16 cellular contexts compared by ENCODE assay signal in genomic region chr1:164577291-164577690, GRCh38. TPM values are rescaled to one million over a fixed set of nuclear protein-coding genes. Genes with fewer than 3 reads are reported as not detected.
DNase-seq lines count a peak whose midpoint lies in the region; ATAC-seq, FAIRE-seq and TF ChIP-seq lines count a peak whose summit lies in the region.
"Had no signal": no experiment of that assay in that cellular context is flagged by ENCODE, and none has a peak within 500 bp of the region (broad histone marks: within the 10 kb centered on the region; RNA-seq: fewer than 3 reads in every experiment).

No MANE protein-coding gene starts in this region.

- peaks cover 8% of the 10 kb centered on the region for H3K36me3 Mint-ChIP-seq in osteocyte (ENCODE audit: unreplicated experiment)
- H3K36me3 Mint-ChIP-seq: activated naive CD4-positive, alpha-beta T cell treated with anti-CD3 and anti-CD28 coated beads, Interleukin-2, amount 10 ng/mL, durations not matched to agents 7 days and 5 days had no signal

- 56% methylated on average over 3 of the region's 3 CpGs for WGBS in right cardiac atrium

- peaks cover 42% of the 10 kb centered on the region for H3K4me1 Mint-ChIP-seq in osteocyte (ENCODE audit: unreplicated experiment)
- H3K4me1 Mint-ChIP-seq: activated naive CD4-positive, alpha-beta T cell treated with anti-CD3 and anti-CD28 coated beads, Interleukin-2, amount 10 ng/mL, durations not matched to agents 7 days and 5 days had no signal

- FAIRE-seq in frontal cortex (lab: Jason Lieb, UNC), result no peak

- no peaks in the 10 kb centered on the region for H3K36me3 ChIP-seq in vagina

- no peaks in the 10 kb centered on the region for H3K9me3 ChIP-seq in right cardiac atrium (ENCODE audit: control insufficient read depth, low read length)
- H3K9me3 ChIP-seq in vagina, result no peaks in the 10 kb centered on the region

- ATAC-seq in left ventricle myocardium superior, result peak; percentile 10
- ATAC-seq in right cardiac atrium, result no peak
- ATAC-seq in HG03571 (IDR thresholded peaks at IDR 0.05; ENCODE audit: unreplicated experiment), result no peak
- no peak for ATAC-seq in HG03175 (IDR thresholded peaks at IDR 0.05; ENCODE audit: unreplicated experiment)
- ATAC-seq: stimulated activated naive CD8-positive, alpha-beta T cell treated with anti-CD3 and anti-CD28 coated beads, Interleukin-15, Interleukin-2, amounts not matched to agents 100 U/mL and 50 U/mL, for 24 hours had no signal

- DNase-seq in left ventricle myocardium superior (no peak), right cardiac atrium (no peak), fibroblast of pulmonary artery (ENCODE audit: low read depth) (peak; percentile 51), osteocyte (ENCODE audit: extremely low spot score, unreplicated experiment) (no peak), vagina (ENCODE audit: extremely low spot score in 2 of 2) (no peak), frontal cortex (ENCODE audit: low spot score in 2 of 2) (no peak)
- DNase-seq: ACHN; activated naive CD4-positive, alpha-beta T cell treated with anti-CD3 and anti-CD28 coated beads, Interleukin-2, amount 10 ng/mL, durations not matched to agents 7 days and 5 days; GDM1; KG1; NCI-H1436 treated with DMSO at 0.1 percent for 48 hours; NCI-H524; OCI-M1; stimulated activated naive CD8-positive, alpha-beta T cell treated with anti-CD3 and anti-CD28 coated beads, Interleukin-15, Interleukin-2, amounts not matched to agents 100 U/mL and 50 U/mL, for 24 hours had no signal

- H3K27ac ChIP-seq in right cardiac atrium (ENCODE audit: low read length) (no peak overlapping the region), vagina (peak overlapping the region; percentile 82)

- no peak for TF ChIP-seq POLR2A in vagina (IDR thresholded peaks at IDR 0.05)

- peak overlapping the region; percentile 83 for H3K27ac Mint-ChIP-seq in osteocyte (ENCODE audit: unreplicated experiment)
- H3K27ac Mint-ChIP-seq: activated naive CD4-positive, alpha-beta T cell treated with anti-CD3 and anti-CD28 coated beads, Interleukin-2, amount 10 ng/mL, durations not matched to agents 7 days and 5 days had no signal

- no peaks in the 10 kb centered on the region for H3K9me3 Mint-ChIP-seq in osteocyte (ENCODE audit: unreplicated experiment)
- H3K9me3 Mint-ChIP-seq: activated naive CD4-positive, alpha-beta T cell treated with anti-CD3 and anti-CD28 coated beads, Interleukin-2, amount 10 ng/mL, durations not matched to agents 7 days and 5 days had no signal

- TF ChIP-seq CTCF in fibroblast of pulmonary artery (IDR thresholded peaks at IDR 0.05; ENCODE audit: low read length, missing control alignments), result no peak
- TF ChIP-seq CTCF in osteocyte (IDR thresholded peaks at IDR 0.05), result no peak
- no peak for TF ChIP-seq CTCF in vagina (IDR thresholded peaks at IDR 0.05)

- H3K27me3 Mint-ChIP-seq in osteocyte (ENCODE audit: unreplicated experiment), result no peaks in the 10 kb centered on the region
- H3K27me3 Mint-ChIP-seq: activated naive CD4-positive, alpha-beta T cell treated with anti-CD3 and anti-CD28 coated beads, Interleukin-2, amount 10 ng/mL, durations not matched to agents 7 days and 5 days had no signal

- H3K4me3 ChIP-seq in right cardiac atrium (ENCODE audit: low read length), result no peak overlapping the region
- H3K4me3 ChIP-seq in fibroblast of pulmonary artery (replicated peaks; ENCODE audit: low read depth, low read length), result peak overlapping the region; percentile 29
- H3K4me3 ChIP-seq in vagina, result peak overlapping the region; percentile 40 to 44

- no peaks in the 10 kb centered on the region for H3K27me3 ChIP-seq in right cardiac atrium (ENCODE audit: control insufficient read depth, insufficient read depth)
- H3K27me3 ChIP-seq in vagina, result no peaks in the 10 kb centered on the region

- intact Hi-C loops in left ventricle myocardium superior (cut with micrococcal nuclease), result no loop called here
- intact Hi-C loops in right cardiac atrium (cut with DNase I), result no loop called here
- intact Hi-C loops in vagina (cut with DNase I), result loop anchor here (2.0 kb wide), 1 partner anchor 14 kb away; no protein-coding TSS in a partner anchor

- peak overlapping the region; percentile 62 for H3K4me3 Mint-ChIP-seq in osteocyte (ENCODE audit: unreplicated experiment)
- H3K4me3 Mint-ChIP-seq: activated naive CD4-positive, alpha-beta T cell treated with anti-CD3 and anti-CD28 coated beads, Interleukin-2, amount 10 ng/mL, durations not matched to agents 7 days and 5 days had no signal

- H3K4me1 ChIP-seq in right cardiac atrium (ENCODE audit: control insufficient read depth, insufficient read depth, low read length), result peaks cover 7% of the 10 kb centered on the region
- H3K4me1 ChIP-seq in vagina, result peaks cover 77% of the 10 kb centered on the region

RNA-seq across cellular contexts. Expression of gene PBX1, which starts 18.3 kb away (rescaled TPM):
- total RNA-seq in left ventricle myocardium superior (69.6 TPM), right cardiac atrium (10 to 100 TPM; 75.7 to 81.6 (median 77.8) TPM), osteocyte (27.9 and 29.7 TPM in 2 replicates), vagina (69.0 TPM), frontal cortex (197 TPM)
- polyA plus RNA-seq in right cardiac atrium, result 19.8 TPM
